Comparison of ENCODE assay signal across 1 cellular context in the genomic region with DNA sequence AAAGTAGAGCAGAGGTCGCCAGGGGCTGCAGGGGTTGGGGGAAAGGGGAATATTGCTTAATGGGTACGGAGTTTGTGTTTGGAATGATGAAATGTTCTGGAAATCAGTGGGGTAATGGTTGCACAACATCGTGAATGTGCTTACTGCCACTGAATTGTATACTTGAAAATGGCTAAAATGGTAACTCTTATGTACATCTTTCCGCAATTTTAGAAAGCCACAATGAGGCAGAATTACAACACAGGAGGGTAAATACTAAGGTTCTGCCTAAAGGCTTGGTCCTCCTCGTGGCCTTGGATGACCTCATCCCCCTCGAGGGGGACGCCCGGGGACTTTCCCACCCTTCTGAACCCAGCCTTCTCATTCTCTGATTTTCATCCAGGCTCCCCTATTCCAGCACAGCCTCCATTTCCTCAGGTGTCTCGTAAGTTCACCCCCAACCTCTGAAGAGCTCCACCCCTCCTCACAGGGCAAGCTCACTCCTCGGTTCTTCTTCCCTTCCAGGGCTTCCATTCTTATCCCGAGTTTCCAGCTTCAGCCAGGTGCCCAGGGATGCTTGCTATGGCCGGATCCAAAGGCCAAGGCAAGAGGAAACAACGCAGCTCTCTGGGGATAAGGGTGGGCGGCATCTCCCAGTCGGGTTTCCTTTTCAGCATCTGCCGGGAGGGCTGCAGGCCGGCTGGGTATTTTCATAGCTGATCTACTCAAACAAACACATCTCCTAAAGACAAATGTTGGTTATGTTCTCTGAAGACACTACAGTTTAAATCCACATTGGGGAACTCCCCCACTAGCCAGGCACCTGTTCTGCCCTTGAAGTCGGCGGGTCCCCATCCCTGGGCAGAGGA.
TF ChIP-seq lines count a peak whose summit lies in the region.

No MANE protein-coding gene starts in this region.

TF ChIP-seq in HepG2, 621 proteins besides CTCF, POLR2A, EP300 and RAD21 (continued from another document and continues in another):
- TF ChIP-seq, protein P1, sequence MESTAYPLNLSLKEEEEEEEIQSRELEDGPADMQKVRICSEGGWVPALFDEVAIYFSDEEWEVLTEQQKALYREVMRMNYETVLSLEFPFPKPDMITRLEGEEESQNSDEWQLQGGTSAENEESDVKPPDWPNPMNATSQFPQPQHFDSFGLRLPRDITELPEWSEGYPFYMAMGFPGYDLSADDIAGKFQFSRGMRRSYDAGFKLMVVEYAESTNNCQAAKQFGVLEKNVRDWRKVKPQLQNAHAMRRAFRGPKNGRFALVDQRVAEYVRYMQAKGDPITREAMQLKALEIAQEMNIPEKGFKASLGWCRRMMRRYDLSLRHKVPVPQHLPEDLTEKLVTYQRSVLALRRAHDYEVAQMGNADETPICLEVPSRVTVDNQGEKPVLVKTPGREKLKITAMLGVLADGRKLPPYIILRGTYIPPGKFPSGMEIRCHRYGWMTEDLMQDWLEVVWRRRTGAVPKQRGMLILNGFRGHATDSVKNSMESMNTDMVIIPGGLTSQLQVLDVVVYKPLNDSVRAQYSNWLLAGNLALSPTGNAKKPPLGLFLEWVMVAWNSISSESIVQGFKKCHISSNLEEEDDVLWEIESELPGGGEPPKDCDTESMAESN (CRISPR knock-in tag; conservative IDR thresholded peaks at IDR 0.05): no peak; the same call in 1 of the 2 replicates
- TF ChIP-seq MED13 (CRISPR knock-in tag; IDR thresholded peaks at IDR 0.05): no peak
- TF ChIP-seq, protein P2, sequence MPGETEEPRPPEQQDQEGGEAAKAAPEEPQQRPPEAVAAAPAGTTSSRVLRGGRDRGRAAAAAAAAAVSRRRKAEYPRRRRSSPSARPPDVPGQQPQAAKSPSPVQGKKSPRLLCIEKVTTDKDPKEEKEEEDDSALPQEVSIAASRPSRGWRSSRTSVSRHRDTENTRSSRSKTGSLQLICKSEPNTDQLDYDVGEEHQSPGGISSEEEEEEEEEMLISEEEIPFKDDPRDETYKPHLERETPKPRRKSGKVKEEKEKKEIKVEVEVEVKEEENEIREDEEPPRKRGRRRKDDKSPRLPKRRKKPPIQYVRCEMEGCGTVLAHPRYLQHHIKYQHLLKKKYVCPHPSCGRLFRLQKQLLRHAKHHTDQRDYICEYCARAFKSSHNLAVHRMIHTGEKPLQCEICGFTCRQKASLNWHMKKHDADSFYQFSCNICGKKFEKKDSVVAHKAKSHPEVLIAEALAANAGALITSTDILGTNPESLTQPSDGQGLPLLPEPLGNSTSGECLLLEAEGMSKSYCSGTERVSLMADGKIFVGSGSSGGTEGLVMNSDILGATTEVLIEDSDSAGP (CRISPR knock-in tag; IDR thresholded peaks at IDR 0.05; ENCODE audit: borderline replicate concordance): no peak
- TF ChIP-seq ZMAT3 (CRISPR knock-in tag; conservative IDR thresholded peaks at IDR 0.05): no peak
- no peak; the same call in 1 of the 2 replicates for TF ChIP-seq NR2F2 (IDR thresholded peaks at IDR 0.05; ENCODE audit: borderline replicate concordance, low read depth)
- no peak for TF ChIP-seq AGO2 (optimal IDR thresholded peaks at IDR 0.05; ENCODE audit: low read depth, low read length)
- TF ChIP-seq ZNF207 (IDR thresholded peaks at IDR 0.05; ENCODE audit: borderline replicate concordance): no peak
- no peak for TF ChIP-seq SMARCC2 (IDR thresholded peaks at IDR 0.05)
- TF ChIP-seq JUND (CRISPR knock-in tag; IDR thresholded peaks at IDR 0.05): peak; percentile 12; the same call in 1 of the 2 replicates
- TF ChIP-seq, protein P3, sequence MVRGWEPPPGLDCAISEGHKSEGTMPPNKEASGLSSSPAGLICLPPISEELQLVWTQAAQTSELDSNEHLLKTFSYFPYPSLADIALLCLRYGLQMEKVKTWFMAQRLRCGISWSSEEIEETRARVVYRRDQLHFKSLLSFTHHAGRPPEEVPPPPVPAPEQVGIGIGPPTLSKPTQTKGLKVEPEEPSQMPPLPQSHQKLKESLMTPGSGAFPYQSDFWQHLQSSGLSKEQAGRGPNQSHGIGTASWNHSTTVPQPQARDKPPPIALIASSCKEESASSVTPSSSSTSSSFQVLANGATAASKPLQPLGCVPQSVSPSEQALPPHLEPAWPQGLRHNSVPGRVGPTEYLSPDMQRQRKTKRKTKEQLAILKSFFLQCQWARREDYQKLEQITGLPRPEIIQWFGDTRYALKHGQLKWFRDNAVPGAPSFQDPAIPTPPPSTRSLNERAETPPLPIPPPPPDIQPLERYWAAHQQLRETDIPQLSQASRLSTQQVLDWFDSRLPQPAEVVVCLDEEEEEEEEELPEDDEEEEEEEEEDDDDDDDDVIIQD (CRISPR knock-in tag; IDR thresholded peaks at IDR 0.05; ENCODE audit: low read depth): no peak
- no peak for TF ChIP-seq ZIK1 (CRISPR knock-in tag; IDR thresholded peaks at IDR 0.05; ENCODE audit: borderline replicate concordance, low read depth)
- TF ChIP-seq RXRB (CRISPR knock-in tag; IDR thresholded peaks at IDR 0.05; ENCODE audit: borderline replicate concordance): peak; percentile 96
- TF ChIP-seq SOX6 (IDR thresholded peaks at IDR 0.05): no peak
- TF ChIP-seq SOX6 (CRISPR knock-in tag; IDR thresholded peaks at IDR 0.05): peak; percentile 85
- no peak for TF ChIP-seq BRD4 (CRISPR knock-in tag; IDR thresholded peaks at IDR 0.05)
- TF ChIP-seq THYN1 (CRISPR knock-in tag; IDR thresholded peaks at IDR 0.05; ENCODE audit: borderline replicate concordance, low read depth): no peak
- TF ChIP-seq, protein P4, sequence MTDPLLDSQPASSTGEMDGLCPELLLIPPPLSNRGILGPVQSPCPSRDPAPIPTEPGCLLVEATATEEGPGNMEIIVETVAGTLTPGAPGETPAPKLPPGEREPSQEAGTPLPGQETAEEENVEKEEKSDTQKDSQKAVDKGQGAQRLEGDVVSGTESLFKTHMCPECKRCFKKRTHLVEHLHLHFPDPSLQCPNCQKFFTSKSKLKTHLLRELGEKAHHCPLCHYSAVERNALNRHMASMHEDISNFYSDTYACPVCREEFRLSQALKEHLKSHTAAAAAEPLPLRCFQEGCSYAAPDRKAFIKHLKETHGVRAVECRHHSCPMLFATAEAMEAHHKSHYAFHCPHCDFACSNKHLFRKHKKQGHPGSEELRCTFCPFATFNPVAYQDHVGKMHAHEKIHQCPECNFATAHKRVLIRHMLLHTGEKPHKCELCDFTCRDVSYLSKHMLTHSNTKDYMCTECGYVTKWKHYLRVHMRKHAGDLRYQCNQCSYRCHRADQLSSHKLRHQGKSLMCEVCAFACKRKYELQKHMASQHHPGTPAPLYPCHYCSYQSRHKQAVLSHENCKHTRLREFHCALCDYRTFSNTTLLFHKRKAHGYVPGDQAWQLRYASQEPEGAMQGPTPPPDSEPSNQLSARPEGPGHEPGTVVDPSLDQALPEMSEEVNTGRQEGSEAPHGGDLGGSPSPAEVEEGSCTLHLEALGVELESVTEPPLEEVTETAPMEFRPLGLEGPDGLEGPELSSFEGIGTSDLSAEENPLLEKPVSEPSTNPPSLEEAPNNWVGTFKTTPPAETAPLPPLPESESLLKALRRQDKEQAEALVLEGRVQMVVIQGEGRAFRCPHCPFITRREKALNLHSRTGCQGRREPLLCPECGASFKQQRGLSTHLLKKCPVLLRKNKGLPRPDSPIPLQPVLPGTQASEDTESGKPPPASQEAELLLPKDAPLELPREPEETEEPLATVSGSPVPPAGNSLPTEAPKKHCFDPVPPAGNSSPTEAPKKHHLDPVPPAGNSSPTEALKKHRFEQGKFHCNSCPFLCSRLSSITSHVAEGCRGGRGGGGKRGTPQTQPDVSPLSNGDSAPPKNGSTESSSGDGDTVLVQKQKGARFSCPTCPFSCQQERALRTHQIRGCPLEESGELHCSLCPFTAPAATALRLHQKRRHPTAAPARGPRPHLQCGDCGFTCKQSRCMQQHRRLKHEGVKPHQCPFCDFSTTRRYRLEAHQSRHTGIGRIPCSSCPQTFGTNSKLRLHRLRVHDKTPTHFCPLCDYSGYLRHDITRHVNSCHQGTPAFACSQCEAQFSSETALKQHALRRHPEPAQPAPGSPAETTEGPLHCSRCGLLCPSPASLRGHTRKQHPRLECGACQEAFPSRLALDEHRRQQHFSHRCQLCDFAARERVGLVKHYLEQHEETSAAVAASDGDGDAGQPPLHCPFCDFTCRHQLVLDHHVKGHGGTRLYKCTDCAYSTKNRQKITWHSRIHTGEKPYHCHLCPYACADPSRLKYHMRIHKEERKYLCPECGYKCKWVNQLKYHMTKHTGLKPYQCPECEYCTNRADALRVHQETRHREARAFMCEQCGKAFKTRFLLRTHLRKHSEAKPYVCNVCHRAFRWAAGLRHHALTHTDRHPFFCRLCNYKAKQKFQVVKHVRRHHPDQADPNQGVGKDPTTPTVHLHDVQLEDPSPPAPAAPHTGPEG (CRISPR knock-in tag; IDR thresholded peaks at IDR 0.05): no peak
- TF ChIP-seq ZNF674 (CRISPR knock-in tag; IDR thresholded peaks at IDR 0.05; ENCODE audit: low read depth): no peak
- TF ChIP-seq, protein P5, sequence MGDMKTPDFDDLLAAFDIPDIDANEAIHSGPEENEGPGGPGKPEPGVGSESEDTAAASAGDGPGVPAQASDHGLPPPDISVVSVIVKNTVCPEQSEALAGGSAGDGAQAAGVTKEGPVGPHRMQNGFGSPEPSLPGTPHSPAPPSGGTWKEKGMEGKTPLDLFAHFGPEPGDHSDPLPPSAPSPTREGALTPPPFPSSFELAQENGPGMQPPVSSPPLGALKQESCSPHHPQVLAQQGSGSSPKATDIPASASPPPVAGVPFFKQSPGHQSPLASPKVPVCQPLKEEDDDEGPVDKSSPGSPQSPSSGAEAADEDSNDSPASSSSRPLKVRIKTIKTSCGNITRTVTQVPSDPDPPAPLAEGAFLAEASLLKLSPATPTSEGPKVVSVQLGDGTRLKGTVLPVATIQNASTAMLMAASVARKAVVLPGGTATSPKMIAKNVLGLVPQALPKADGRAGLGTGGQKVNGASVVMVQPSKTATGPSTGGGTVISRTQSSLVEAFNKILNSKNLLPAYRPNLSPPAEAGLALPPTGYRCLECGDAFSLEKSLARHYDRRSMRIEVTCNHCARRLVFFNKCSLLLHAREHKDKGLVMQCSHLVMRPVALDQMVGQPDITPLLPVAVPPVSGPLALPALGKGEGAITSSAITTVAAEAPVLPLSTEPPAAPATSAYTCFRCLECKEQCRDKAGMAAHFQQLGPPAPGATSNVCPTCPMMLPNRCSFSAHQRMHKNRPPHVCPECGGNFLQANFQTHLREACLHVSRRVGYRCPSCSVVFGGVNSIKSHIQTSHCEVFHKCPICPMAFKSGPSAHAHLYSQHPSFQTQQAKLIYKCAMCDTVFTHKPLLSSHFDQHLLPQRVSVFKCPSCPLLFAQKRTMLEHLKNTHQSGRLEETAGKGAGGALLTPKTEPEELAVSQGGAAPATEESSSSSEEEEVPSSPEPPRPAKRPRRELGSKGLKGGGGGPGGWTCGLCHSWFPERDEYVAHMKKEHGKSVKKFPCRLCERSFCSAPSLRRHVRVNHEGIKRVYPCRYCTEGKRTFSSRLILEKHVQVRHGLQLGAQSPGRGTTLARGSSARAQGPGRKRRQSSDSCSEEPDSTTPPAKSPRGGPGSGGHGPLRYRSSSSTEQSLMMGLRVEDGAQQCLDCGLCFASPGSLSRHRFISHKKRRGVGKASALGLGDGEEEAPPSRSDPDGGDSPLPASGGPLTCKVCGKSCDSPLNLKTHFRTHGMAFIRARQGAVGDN (CRISPR knock-in tag; IDR thresholded peaks at IDR 0.05): 0 out of 2 replicates have a peak, but pooled peaks have one; percentile 9
- no peak for TF ChIP-seq BHLHE40 (IDR thresholded peaks at IDR 0.05; ENCODE audit: low read length)
- no peak for TF ChIP-seq KLF16 (CRISPR knock-in tag; IDR thresholded peaks at IDR 0.05)
- no peak for TF ChIP-seq EHMT2 (IDR thresholded peaks at IDR 0.05; ENCODE audit: borderline replicate concordance, low read depth, low read length)
- TF ChIP-seq, protein P6, sequence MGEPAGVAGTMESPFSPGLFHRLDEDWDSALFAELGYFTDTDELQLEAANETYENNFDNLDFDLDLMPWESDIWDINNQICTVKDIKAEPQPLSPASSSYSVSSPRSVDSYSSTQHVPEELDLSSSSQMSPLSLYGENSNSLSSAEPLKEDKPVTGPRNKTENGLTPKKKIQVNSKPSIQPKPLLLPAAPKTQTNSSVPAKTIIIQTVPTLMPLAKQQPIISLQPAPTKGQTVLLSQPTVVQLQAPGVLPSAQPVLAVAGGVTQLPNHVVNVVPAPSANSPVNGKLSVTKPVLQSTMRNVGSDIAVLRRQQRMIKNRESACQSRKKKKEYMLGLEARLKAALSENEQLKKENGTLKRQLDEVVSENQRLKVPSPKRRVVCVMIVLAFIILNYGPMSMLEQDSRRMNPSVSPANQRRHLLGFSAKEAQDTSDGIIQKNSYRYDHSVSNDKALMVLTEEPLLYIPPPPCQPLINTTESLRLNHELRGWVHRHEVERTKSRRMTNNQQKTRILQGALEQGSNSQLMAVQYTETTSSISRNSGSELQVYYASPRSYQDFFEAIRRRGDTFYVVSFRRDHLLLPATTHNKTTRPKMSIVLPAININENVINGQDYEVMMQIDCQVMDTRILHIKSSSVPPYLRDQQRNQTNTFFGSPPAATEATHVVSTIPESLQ (CRISPR knock-in tag; conservative IDR thresholded peaks at IDR 0.05): no peak
- TF ChIP-seq ZNF644 (CRISPR knock-in tag; IDR thresholded peaks at IDR 0.05; ENCODE audit: low read depth): peak; percentile 39; the same call in 1 of the 2 replicates
- peak; percentile 55; the same call in 1 of the 2 replicates for TF ChIP-seq FOXK1 (CRISPR knock-in tag; IDR thresholded peaks at IDR 0.05; ENCODE audit: borderline replicate concordance, low read depth)
- no peak for TF ChIP-seq KLF15 (CRISPR knock-in tag; IDR thresholded peaks at IDR 0.05; ENCODE audit: borderline replicate concordance)
- no peak for TF ChIP-seq AKAP8 (CRISPR knock-in tag; IDR thresholded peaks at IDR 0.05)
- TF ChIP-seq, protein P7, sequence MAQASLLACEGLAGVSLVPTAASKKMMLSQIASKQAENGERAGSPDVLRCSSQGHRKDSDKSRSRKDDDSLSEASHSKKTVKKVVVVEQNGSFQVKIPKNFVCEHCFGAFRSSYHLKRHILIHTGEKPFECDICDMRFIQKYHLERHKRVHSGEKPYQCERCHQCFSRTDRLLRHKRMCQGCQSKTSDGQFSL (CRISPR knock-in tag; IDR thresholded peaks at IDR 0.05): no peak
- TF ChIP-seq ATRX (CRISPR knock-in tag; IDR thresholded peaks at IDR 0.05; ENCODE audit: borderline replicate concordance): no peak
- no peak for TF ChIP-seq SOX13 (IDR thresholded peaks at IDR 0.05)
- peak in 1 of 2 experiments; percentile 28; a peak in 1 of 4 replicates for TF ChIP-seq SOX13 (CRISPR knock-in tag; conservative IDR thresholded peaks at IDR 0.05 in 1 of 2, IDR thresholded peaks at IDR 0.05 in 1 of 2)
- TF ChIP-seq ZFY (CRISPR knock-in tag; IDR thresholded peaks at IDR 0.05): no peak
- TF ChIP-seq KLF6 (CRISPR knock-in tag; IDR thresholded peaks at IDR 0.05): 0 out of 2 replicates have a peak, but pooled peaks have one; percentile 33
- TF ChIP-seq, protein P8, sequence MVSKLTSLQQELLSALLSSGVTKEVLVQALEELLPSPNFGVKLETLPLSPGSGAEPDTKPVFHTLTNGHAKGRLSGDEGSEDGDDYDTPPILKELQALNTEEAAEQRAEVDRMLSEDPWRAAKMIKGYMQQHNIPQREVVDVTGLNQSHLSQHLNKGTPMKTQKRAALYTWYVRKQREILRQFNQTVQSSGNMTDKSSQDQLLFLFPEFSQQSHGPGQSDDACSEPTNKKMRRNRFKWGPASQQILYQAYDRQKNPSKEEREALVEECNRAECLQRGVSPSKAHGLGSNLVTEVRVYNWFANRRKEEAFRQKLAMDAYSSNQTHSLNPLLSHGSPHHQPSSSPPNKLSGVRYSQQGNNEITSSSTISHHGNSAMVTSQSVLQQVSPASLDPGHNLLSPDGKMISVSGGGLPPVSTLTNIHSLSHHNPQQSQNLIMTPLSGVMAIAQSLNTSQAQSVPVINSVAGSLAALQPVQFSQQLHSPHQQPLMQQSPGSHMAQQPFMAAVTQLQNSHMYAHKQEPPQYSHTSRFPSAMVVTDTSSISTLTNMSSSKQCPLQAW (CRISPR knock-in tag; IDR thresholded peaks at IDR 0.05): no peak
- no peak for TF ChIP-seq NFKB2 (CRISPR knock-in tag; IDR thresholded peaks at IDR 0.05; ENCODE audit: borderline replicate concordance)
- no peak for TF ChIP-seq ZNF792 (CRISPR knock-in tag; IDR thresholded peaks at IDR 0.05)
- peak; percentile 81 for TF ChIP-seq TBL1XR1 (IDR thresholded peaks at IDR 0.05; ENCODE audit: borderline replicate concordance, low read length, partially characterized antibody)
- TF ChIP-seq KAT8 (CRISPR knock-in tag; IDR thresholded peaks at IDR 0.05): no peak
- TF ChIP-seq IRX3 (CRISPR knock-in tag; IDR thresholded peaks at IDR 0.05; ENCODE audit: borderline replicate concordance, low read depth): no peak
